ENCODE assay signal across 8 cellular contexts in genomic region chr6:31666337-31666960, GRCh38. TPM values are rescaled to one million over a fixed set of nuclear protein-coding genes. Genes with fewer than 3 reads are reported as not detected.
DNase-seq lines count a peak whose midpoint lies in the region; ATAC-seq and TF ChIP-seq lines count a peak whose summit lies in the region.

No MANE protein-coding gene starts in this region.

- peak overlapping the region; percentile 93 for H3K4me3 Mint-ChIP-seq in GM23338

- DNase-seq in GM23338 (ENCODE audit: low spot score), result no peak
- no peak for DNase-seq in nucleus accumbens (lab: John Stamatoyannopoulos, UW)
- DNase-seq in NCI-H128 (lab: John Stamatoyannopoulos, UW; ENCODE audit: unreplicated experiment), result no peak
- no peak for DNase-seq in NCI-H345 treated with DMSO at 0.1 percent for 48 hours (lab: John Stamatoyannopoulos, UW; ENCODE audit: unreplicated experiment)

- H3K9me2 ChIP-seq in GM23338 (ENCODE audit: insufficient read depth), result no peaks in the 10 kb centered on the region

- TF ChIP-seq CTCF in GM23338 (conservative IDR thresholded peaks at IDR 0.05; ENCODE audit: low read depth in 2 of 2) (no peak), VCaP (conservative IDR thresholded peaks at IDR 0.05) (no peak), gastroesophageal sphincter (IDR thresholded peaks at IDR 0.05) (no peak)

- no peak for TF ChIP-seq POLR2A in gastroesophageal sphincter (IDR thresholded peaks at IDR 0.05)

- peaks cover 85% of the 10 kb centered on the region for H3K36me3 Mint-ChIP-seq in GM23338 (ENCODE audit: low read depth)

- H3K4me1 ChIP-seq in GM23338 (ENCODE audit: insufficient read depth) (peaks cover 16% of the 10 kb centered on the region), gastroesophageal sphincter (peaks cover 0 to 67% (median 28%) of the 10 kb centered on the region in 3 donors)

- H3F3A ChIP-seq in GM23338 (replicated peaks; ENCODE audit: low read depth), result peaks cover 18% of the 10 kb centered on the region; the same call in 1 of the 2 replicates

- H2AFZ ChIP-seq in GM23338, result no peak overlapping the region

- peak overlapping the region; percentile 98 for H3K27ac Mint-ChIP-seq in GM23338

- TF ChIP-seq EP300 in gastroesophageal sphincter (IDR thresholded peaks at IDR 0.05), result no peak

- H3K9me3 ChIP-seq in gastroesophageal sphincter, result no peaks in the 10 kb centered on the region

- peaks cover 12% of the 10 kb centered on the region for H4K20me1 ChIP-seq in GM23338 (replicated peaks; ENCODE audit: insufficient read depth)

- H3K27ac ChIP-seq in GM23338 (ENCODE audit: low read depth) (no peak overlapping the region), VCaP (peak overlapping the region; percentile 91), gastroesophageal sphincter (peak overlapping the region; percentile 60 to 98 (median 95)), skin epidermis (peak overlapping the region; percentile 61 to 98 (median 95))

- peaks cover 14% of the 10 kb centered on the region for H3K27me3 Mint-ChIP-seq in GM23338 (ENCODE audit: insufficient read depth, low read depth, poor library complexity)

- WGBS in gastroesophageal sphincter (ENCODE audit: low coverage in 1 of 2), 2 donors, result 4 to 7% methylated on average over 6 to 12 of the region's 15 CpGs

- peaks cover 30% of the 10 kb centered on the region for H3K4me1 Mint-ChIP-seq in GM23338

- H3K79me2 ChIP-seq in GM23338 (replicated peaks; ENCODE audit: insufficient read depth), result peaks cover 46% of the 10 kb centered on the region

- H3K4me3 ChIP-seq in GM23338 (peak overlapping the region; percentile 97), gastroesophageal sphincter (peak overlapping the region; percentile 55 to 67), skin epidermis (peak overlapping the region; percentile 78 to 95 (median 87))

- H3K36me3 ChIP-seq in GM23338 (ENCODE audit: insufficient read depth) (peaks cover 44% of the 10 kb centered on the region), gastroesophageal sphincter (peaks cover 0 to 68% of the 10 kb centered on the region in 2 donors)

- H3K4me2 ChIP-seq in GM23338, result peak overlapping the region; percentile 98

- no peaks in the 10 kb centered on the region; the same call in 2 of the 3 replicates for H3K9me3 Mint-ChIP-seq in GM23338

- no peaks in the 10 kb centered on the region for H3K27me3 ChIP-seq in GM23338 (ENCODE audit: insufficient read depth)
- no peaks in the 10 kb centered on the region for H3K27me3 ChIP-seq in gastroesophageal sphincter

- ATAC-seq in GM23338, result no peak
- ATAC-seq in gastroesophageal sphincter, result no peak
- no peak for ATAC-seq in GM19351 (IDR thresholded peaks at IDR 0.05; ENCODE audit: unreplicated experiment)

TF ChIP-seq in GM23338, 12 proteins besides CTCF, POLR2A, EP300 and RAD21:
- no peak for TF ChIP-seq EZH2 (IDR thresholded peaks at IDR 0.05; ENCODE audit: low read depth, unreplicated experiment)
- TF ChIP-seq ZNF331 (CRISPR knock-in tag; IDR thresholded peaks at IDR 0.05; ENCODE audit: low read depth), result no peak
- TF ChIP-seq CREB1 (CRISPR knock-in tag; IDR thresholded peaks at IDR 0.05; ENCODE audit: low read depth), result no peak
- no peak for TF ChIP-seq ZNF114 (CRISPR knock-in tag; IDR thresholded peaks at IDR 0.05)
- no peak for TF ChIP-seq JUNB (IDR thresholded peaks at IDR 0.05; ENCODE audit: unreplicated experiment)

RNA-seq across cellular contexts. Expression of gene CSNK2B, which starts 0.6 kb away (rescaled TPM):
- total RNA-seq in GM23338 (2014; rRNA removed; shearing (Covaris generic)), result 210 and 260 TPM in 2 replicates
- 271 and 282 TPM in 2 replicates for polyA plus RNA-seq in GM23338 (2016; fragmentation: Nextera tagmentation; extraction: Ambion mirVana)
- total RNA-seq in gastroesophageal sphincter, result 100 to 1,000 TPM; 162 to 197 (median 167) TPM

RNA-seq across cellular contexts. Expression of gene GPANK1, which starts 1.7 kb away (rescaled TPM):
- 24.6 and 27.1 TPM in 2 replicates for total RNA-seq in GM23338 (2014; rRNA removed; shearing (Covaris generic))
- polyA plus RNA-seq in GM23338 (2016; fragmentation: Nextera tagmentation; extraction: Ambion mirVana), result 49.2 and 54.0 TPM in 2 replicates
- 10 to 100 TPM; 17.1 to 22.3 (median 17.9) TPM for total RNA-seq in gastroesophageal sphincter

RNA-seq across cellular contexts. Expression of gene LY6G5B, which starts 3.3 kb away (rescaled TPM):
- total RNA-seq in GM23338 (2014; rRNA removed; shearing (Covaris generic)), result 3.8 and 7.9 TPM in 2 replicates
- 8.4 and 8.5 TPM in 2 replicates for polyA plus RNA-seq in GM23338 (2016; fragmentation: Nextera tagmentation; extraction: Ambion mirVana)
- total RNA-seq in gastroesophageal sphincter, result 1 to 10 TPM in 3 of 4 donors, under 1 TPM in 1; 0.10 to 9.3 (median 3.9) TPM

RNA-seq across cellular contexts. Expression of gene C6orf47, which starts 5.9 kb away (rescaled TPM):
- total RNA-seq in GM23338 (2014; rRNA removed; shearing (Covaris generic)), result 12.8 and 15.0 TPM in 2 replicates
- 9.4 TPM in 2 replicates for polyA plus RNA-seq in GM23338 (2016; fragmentation: Nextera tagmentation; extraction: Ambion mirVana)
- 10 to 100 TPM; 30.0 to 40.0 (median 36.1) TPM for total RNA-seq in gastroesophageal sphincter

RNA-seq across cellular contexts. Expression of gene APOM, which starts 10.8 kb away (rescaled TPM):
- 1.2 and 4.2 TPM in 2 replicates for total RNA-seq in GM23338 (2014; rRNA removed; shearing (Covaris generic))
- 10.0 and 10.7 TPM in 2 replicates for polyA plus RNA-seq in GM23338 (2016; fragmentation: Nextera tagmentation; extraction: Ambion mirVana)
- total RNA-seq in gastroesophageal sphincter, result 1 to 10 TPM in 3 of 4 donors, under 1 TPM in 1; 0.62 to 7.4 (median 3.2) TPM
